13 cellular contexts compared by ENCODE assay signal in the genomic region with DNA sequence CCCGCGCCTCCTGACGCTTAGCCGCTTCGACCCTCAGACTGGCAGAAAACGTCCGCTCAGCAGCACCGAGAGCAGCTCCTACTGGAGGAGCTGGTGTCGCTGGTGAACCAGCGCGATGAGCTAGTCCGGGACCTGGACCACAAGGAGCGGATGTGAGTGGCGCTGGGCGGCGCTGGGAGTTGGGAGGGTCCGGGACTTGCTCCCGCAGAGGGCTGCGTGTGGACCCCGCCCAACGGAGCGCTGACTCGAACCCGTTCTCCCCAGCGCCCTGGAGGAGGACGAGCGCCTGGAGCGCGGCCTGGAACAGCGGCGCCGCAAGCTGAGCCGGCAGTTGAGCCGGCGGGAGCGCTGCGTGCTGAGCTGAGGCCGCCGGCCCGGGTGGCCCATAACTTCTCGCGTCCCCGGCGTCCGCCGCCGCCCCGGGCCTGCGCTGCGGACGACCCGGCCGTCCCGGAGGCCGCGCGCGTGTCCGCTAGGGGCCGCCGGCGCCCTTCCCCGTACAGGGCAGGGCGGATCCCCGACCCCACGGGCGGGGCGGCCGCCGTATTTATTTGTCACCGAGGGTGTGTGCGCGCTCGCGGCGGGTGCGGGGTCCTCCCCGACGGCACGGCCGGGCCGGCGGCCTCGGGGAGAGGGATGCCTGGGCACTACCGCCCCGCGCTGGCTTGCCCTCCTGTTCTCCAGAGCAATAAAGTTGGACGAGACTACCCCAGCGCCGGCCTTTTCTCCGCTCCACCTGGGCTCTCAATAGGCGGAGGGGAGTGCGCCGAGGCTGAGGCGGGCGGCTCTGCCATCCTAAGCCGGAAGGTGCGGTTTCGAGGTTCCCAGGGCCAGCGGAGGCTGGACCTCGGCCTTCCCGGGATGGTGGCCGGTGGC. TPM values are rescaled to one million over a fixed set of nuclear protein-coding genes. Genes with fewer than 3 reads are reported as not detected.
DNase-seq lines count a peak whose midpoint lies in the region; ATAC-seq and TF ChIP-seq lines count a peak whose summit lies in the region.
"Had no signal": no experiment of that assay in that cellular context is flagged by ENCODE, and none has a peak within 500 bp of the region (broad histone marks: within the 10 kb centered on the region; RNA-seq: fewer than 3 reads in every experiment).

No MANE protein-coding gene starts in this region.

- POLR2A ChIA-PET in RWPE1 (lab: Yijun Ruan, JAX; ENCODE audit: low non-redundant PET), result no interaction called here

- H3K4me1 Mint-ChIP-seq in stimulated activated naive B cell treated with anti-CD40 and anti-IgM and Interleukin-4, amounts not matched to agents 10 μg/mL and 1 μg/mL and 100 μg/mL, for 72 hours, result peaks cover 37 to 64% of the 10 kb centered on the region in 2 donors

- H3K27me3 Mint-ChIP-seq in stimulated activated naive B cell treated with anti-CD40 and anti-IgM and Interleukin-4, amounts not matched to agents 10 μg/mL and 1 μg/mL and 100 μg/mL, for 72 hours, result no peaks in the 10 kb centered on the region
- H3K27me3 Mint-ChIP-seq: IgD-negative memory B cell had no signal

- H3K27ac ChIP-seq in RWPE1 (peak overlapping the region; percentile 67), foreskin keratinocyte (peak overlapping the region; percentile 20), lung (ENCODE audit: low read depth in 1 of 2, low read length in 1 of 2) (peak overlapping the region; percentile 48 to 55), testis (peak overlapping the region in 1 of 2 donors; percentile 18)

- H3K36me3 ChIP-seq in lung (ENCODE audit: control insufficient read depth in 2 of 2, insufficient read depth in 2 of 2, low read length in 2 of 2) (peaks cover 0 to 18% of the 10 kb centered on the region in 2 donors), testis (ENCODE audit: low read depth, missing control alignments) (no peaks in the 10 kb centered on the region)

- no peak overlapping the region for H3K27ac Mint-ChIP-seq in stimulated activated naive B cell treated with anti-CD40 and anti-IgM and Interleukin-4, amounts not matched to agents 10 μg/mL and 1 μg/mL and 100 μg/mL, for 72 hours
- H3K27ac Mint-ChIP-seq: IgD-negative memory B cell; T-helper 1 cell treated with Interleukin-12 subunit alpha and Interleukin-12 subunit beta and Interleukin-4 antibody, amounts not matched to agents 30 μg/mL and 1 μg/mL, for 36 hours had no signal

- peak; percentile 15 for ATAC-seq in foreskin keratinocyte
- ATAC-seq in lung (ENCODE audit: insufficient read depth, low FRiP score), result no peak
- no peak for ATAC-seq in GM18519 (IDR thresholded peaks at IDR 0.05; ENCODE audit: low FRiP score, unreplicated experiment)
- ATAC-seq in stimulated activated naive B cell treated with anti-CD40 and anti-IgM and Interleukin-4, amounts not matched to agents 10 μg/mL and 1 μg/mL and 100 μg/mL, for 72 hours (replicated peaks), result no peak
- no peak for ATAC-seq in HG03280 (IDR thresholded peaks at IDR 0.05; ENCODE audit: unreplicated experiment)

- H3K4me1 ChIP-seq in foreskin keratinocyte, result peaks cover 12% of the 10 kb centered on the region
- H3K4me1 ChIP-seq in lung (ENCODE audit: control insufficient read depth in 2 of 2, insufficient read depth in 2 of 2, low read length in 2 of 2), result peaks cover 0 to 11% of the 10 kb centered on the region in 2 donors
- H3K4me1 ChIP-seq in testis, result peaks cover 18% of the 10 kb centered on the region

- CTCF ChIA-PET in RWPE1 (lab: Yijun Ruan, JAX), result interaction anchor here (2.1 to 2.5 kb wide), 3 partner anchors 16 to 52 kb away, joined by 11 to 16 read pairs (median 13); no protein-coding TSS in a partner anchor

- no peak for TF ChIP-seq POLR2A in testis (IDR thresholded peaks at IDR 0.05)

- H3K36me3 Mint-ChIP-seq in stimulated activated naive B cell treated with anti-CD40 and anti-IgM and Interleukin-4, amounts not matched to agents 10 μg/mL and 1 μg/mL and 100 μg/mL, for 72 hours, result peaks cover 41 to 66% of the 10 kb centered on the region in 2 donors
- H3K36me3 Mint-ChIP-seq: IgD-negative memory B cell had no signal

- no peak for TF ChIP-seq CTCF in RWPE1 (conservative IDR thresholded peaks at IDR 0.05; ENCODE audit: low read depth)
- peak; percentile 46 for TF ChIP-seq CTCF in foreskin keratinocyte (conservative IDR thresholded peaks at IDR 0.05)
- no peak for TF ChIP-seq CTCF in lung (IDR thresholded peaks at IDR 0.05; ENCODE audit: control extremely low read depth, extremely low read depth)
- no peak for TF ChIP-seq CTCF in testis (IDR thresholded peaks at IDR 0.05)

- no peaks in the 10 kb centered on the region for H3K9me3 ChIP-seq in lung (ENCODE audit: control insufficient read depth in 2 of 2, insufficient read depth in 1 of 2, low read length in 1 of 2)
- H3K9me3 ChIP-seq in testis, result no peaks in the 10 kb centered on the region

- no peak overlapping the region for H3K4me3 Mint-ChIP-seq in stimulated activated naive B cell treated with anti-CD40 and anti-IgM and Interleukin-4, amounts not matched to agents 10 μg/mL and 1 μg/mL and 100 μg/mL, for 72 hours
- H3K4me3 Mint-ChIP-seq: T-helper 1 cell treated with Interleukin-12 subunit alpha and Interleukin-12 subunit beta and Interleukin-4 antibody, amounts not matched to agents 30 μg/mL and 1 μg/mL, for 36 hours had no signal

- H3K9me3 Mint-ChIP-seq in stimulated activated naive B cell treated with anti-CD40 and anti-IgM and Interleukin-4, amounts not matched to agents 10 μg/mL and 1 μg/mL and 100 μg/mL, for 72 hours, result no peaks in the 10 kb centered on the region
- H3K9me3 Mint-ChIP-seq: IgD-negative memory B cell; T-helper 1 cell treated with Interleukin-12 subunit alpha and Interleukin-12 subunit beta and Interleukin-4 antibody, amounts not matched to agents 30 μg/mL and 1 μg/mL, for 36 hours had no signal

- WGBS in lung, 2 donors, result 55 to 66% methylated on average over 91 to 103 of the region's 103 CpGs
- 54 to 71% methylated on average over 69 to 99 of the region's 103 CpGs for WGBS in testis, 2 donors

- H3K4me3 ChIP-seq in lung, result no peak overlapping the region
- H3K4me3 ChIP-seq in testis, result peak overlapping the region; percentile 18 to 41
- H3K4me3 ChIP-seq: coronary artery had no signal

- no peaks in the 10 kb centered on the region for H3K27me3 ChIP-seq in foreskin keratinocyte
- no peaks in the 10 kb centered on the region for H3K27me3 ChIP-seq in lung (ENCODE audit: control insufficient read depth, insufficient read depth)
- H3K27me3 ChIP-seq in testis, result no peaks in the 10 kb centered on the region

- intact Hi-C loops in testis (cut with DNase I; ENCODE audit: low total_unique reads), result no loop called here

- DNase-seq in RWPE1 (ENCODE audit: low spot score) (no peak), foreskin keratinocyte (peak in 1 of 2 donors; percentile 31), lung (ENCODE audit: low spot score) (no peak), testis (no peak), globus pallidus (ENCODE audit: low spot score) (no peak)
- DNase-seq in stimulated activated naive B cell treated with anti-CD40 and anti-IgM and Interleukin-4, amounts not matched to agents 10 μg/mL and 1 μg/mL and 100 μg/mL, for 72 hours, result no peak
- DNase-seq: midbrain; stimulated activated CD4-positive, alpha-beta T cell treated with anti-CD3 and anti-CD28 coated beads, Interleukin-4, amount 100 ng/mL, for 1 hour had no signal

RNA-seq across cellular contexts. Expression of gene KCNK7, which starts 3.4 kb away (rescaled TPM):
- total RNA-seq in foreskin keratinocyte, result 0.25 and 0.27 TPM in 2 replicates
- polyA plus RNA-seq in foreskin keratinocyte, result 0.66 and 1.0 TPM in 2 replicates
- 1 to 10 TPM in 1 of 2 donors, under 1 TPM in 1; 0.46 to 1.1 TPM for total RNA-seq in lung
- polyA plus RNA-seq in lung, result 1 to 10 TPM; 1.5 to 2.8 TPM
- 1 to 10 TPM in 1 of 2 donors, under 1 TPM in 1; 0.99 to 2.5 TPM for total RNA-seq in testis
- 0.26 TPM for polyA plus RNA-seq in testis (ENCODE audit: insufficient read depth, low read depth, low replicate concordance)
- polyA plus RNA-seq: IgD-negative memory B cell had no signal

RNA-seq across cellular contexts. Expression of gene EHBP1L1, which starts 16.3 kb away (rescaled TPM):
- 26.3 and 26.6 TPM in 2 replicates for total RNA-seq in foreskin keratinocyte
- polyA plus RNA-seq in foreskin keratinocyte, result 14.7 and 16.8 TPM in 2 replicates
- total RNA-seq in lung, result 100 to 1,000 TPM in 1 of 2 donors, 10 to 100 TPM in 1; 58.3 to 154 TPM
- polyA plus RNA-seq in lung, result 100 to 1,000 TPM in 1 of 2 donors, 10 to 100 TPM in 1; 49.8 to 125 TPM
- total RNA-seq in testis, result 10 to 100 TPM; 51.0 to 66.8 TPM
- polyA plus RNA-seq in testis (ENCODE audit: insufficient read depth, low read depth, low replicate concordance), result 20.5 TPM

RNA-seq across cellular contexts. Expression of gene FAM89B, which starts 19.8 kb away (rescaled TPM):
- 21.2 and 32.0 TPM in 2 replicates for total RNA-seq in foreskin keratinocyte
- 31.4 and 45.1 TPM in 2 replicates for polyA plus RNA-seq in foreskin keratinocyte
- 10 to 100 TPM; 20.6 to 53.5 TPM for total RNA-seq in lung
- 10 to 100 TPM; 44.4 TPM for polyA plus RNA-seq in lung
- total RNA-seq in testis, result 10 to 100 TPM; 59.9 to 63.2 TPM
- polyA plus RNA-seq in testis (ENCODE audit: insufficient read depth, low read depth, low replicate concordance), result 25.8 TPM

RNA-seq across cellular contexts. Expression of gene MAP3K11, which starts 21.8 kb away (rescaled TPM):
- 22.9 and 25.7 TPM in 2 replicates for total RNA-seq in foreskin keratinocyte
- polyA plus RNA-seq in foreskin keratinocyte, result 23.9 and 28.3 TPM in 2 replicates
- total RNA-seq in lung, result 100 to 1,000 TPM in 1 of 2 donors, 10 to 100 TPM in 1; 60.0 to 108 TPM
- polyA plus RNA-seq in lung, result 10 to 100 TPM; 68.5 to 80.1 TPM
- total RNA-seq in testis, result 10 to 100 TPM; 68.4 to 75.7 TPM
- polyA plus RNA-seq in testis (ENCODE audit: insufficient read depth, low read depth, low replicate concordance), result 40.7 TPM

RNA-seq across cellular contexts. Expression of gene ZNRD2, which starts 21.9 kb away (rescaled TPM):
- 77.3 and 78.6 TPM in 2 replicates for total RNA-seq in foreskin keratinocyte
- polyA plus RNA-seq in foreskin keratinocyte, result 119 and 123 TPM in 2 replicates
- 10 to 100 TPM; 22.0 to 35.9 TPM for total RNA-seq in lung
- 10 to 100 TPM; 65.6 to 81.5 TPM for polyA plus RNA-seq in lung
- 10 to 100 TPM; 67.7 to 79.6 TPM for total RNA-seq in testis
- 77.6 TPM for polyA plus RNA-seq in testis (ENCODE audit: insufficient read depth, low read depth, low replicate concordance)
